Comparison of ENCODE assay signal across 8 cellular contexts in the genomic region with DNA sequence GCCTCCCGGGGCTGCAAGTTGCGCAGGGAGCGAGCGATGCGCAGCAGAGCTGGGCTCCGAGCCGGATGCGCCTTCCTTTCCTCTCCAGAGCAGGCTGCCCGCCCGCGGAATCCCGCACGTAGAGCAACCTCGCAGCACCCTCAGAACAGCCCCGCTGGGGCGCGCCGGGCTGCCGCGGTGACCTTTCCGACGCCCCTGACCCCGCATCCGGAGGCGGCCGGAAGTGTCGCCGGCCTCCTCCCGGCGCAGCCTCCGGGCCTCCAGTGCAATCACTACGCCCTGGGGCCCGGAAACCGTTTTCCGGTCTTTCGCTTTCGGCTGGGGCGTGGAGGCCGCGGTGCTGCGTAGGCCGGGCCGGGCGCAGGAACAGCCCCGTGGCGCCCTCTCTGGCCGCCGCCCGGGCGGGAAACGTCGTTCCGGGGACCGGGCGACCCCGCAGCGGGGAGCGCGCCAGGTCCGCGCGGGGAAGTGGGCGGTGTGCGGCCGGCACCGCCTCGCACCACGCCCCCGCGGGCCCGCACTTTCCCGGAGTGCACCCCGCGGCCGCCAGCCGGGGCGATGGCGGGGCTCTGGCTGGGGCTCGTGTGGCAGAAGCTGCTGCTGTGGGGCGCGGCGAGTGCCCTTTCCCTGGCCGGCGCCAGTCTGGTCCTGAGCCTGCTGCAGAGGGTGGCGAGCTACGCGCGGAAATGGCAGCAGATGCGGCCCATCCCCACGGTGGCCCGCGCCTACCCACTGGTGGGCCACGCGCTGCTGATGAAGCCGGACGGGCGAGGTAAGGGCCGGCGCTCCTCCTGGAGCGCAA. TPM values are rescaled to one million over a fixed set of nuclear protein-coding genes. Genes with fewer than 3 reads are reported as not detected.
DNase-seq lines count a peak whose midpoint lies in the region; ATAC-seq lines count a peak whose summit lies in the region.

CYP4V2 (plus strand) TSS at position 302 of the 802 bp plus-strand sequence; CDS start at position 559, 257 bp downstream.

- H2AK5ac ChIP-seq in neuronal stem cell (ENCODE audit: low read depth, low read length), result peak within 1 kb of the TSS; percentile 18

- peak within 1 kb of the TSS; percentile 77 for H4K91ac ChIP-seq in neuronal stem cell (ENCODE audit: low read depth, low read length, poor library complexity)

- peak within 1 kb of the TSS; percentile 96 for H3K14ac ChIP-seq in neuronal stem cell (ENCODE audit: low read length)

- H3K27ac ChIP-seq in neuronal stem cell (replicated peaks; ENCODE audit: low read length), result peak within 1 kb of the TSS; percentile 94
- H3K27ac ChIP-seq in substantia nigra (ENCODE audit: low read depth, low read length, poor library complexity, severe bottlenecking), result peak within 1 kb of the TSS; percentile 89

- H3K36me3 ChIP-seq in neuronal stem cell (replicated peaks in 1 of 2; ENCODE audit: control insufficient read depth in 2 of 2, insufficient read depth in 2 of 2, low read length in 2 of 2), result peaks cover 0 to 25% of the 10 kb centered on the region in 2 donors

- H3K9me3 ChIP-seq in neuronal stem cell (replicated peaks in 1 of 2; ENCODE audit: control insufficient read depth in 2 of 2, insufficient read depth in 1 of 2, low read depth in 1 of 2, low read length in 2 of 2), result no peaks in the 10 kb centered on the region

- ATAC-seq in GM19463 (IDR thresholded peaks at IDR 0.05; ENCODE audit: unreplicated experiment), result peak; percentile 77

- H3K4ac ChIP-seq in neuronal stem cell (ENCODE audit: low read length), result peak within 1 kb of the TSS; percentile 87

- no CpG with 5 or more reads among the region's 100 CpGs for WGBS in neuronal stem cell (ENCODE audit: extremely low coverage in 2 of 2, insufficient read length in 2 of 2, insufficient replicate concordance in 1 of 2), 2 donors

- peak within 1 kb of the TSS; percentile 96 for H3K4me2 ChIP-seq in neuronal stem cell (ENCODE audit: insufficient read depth, low read length, poor library complexity, severe bottlenecking)

- DNase-seq in DMS114 treated with DMSO at 0.1 percent for 48 hours (lab: John Stamatoyannopoulos, UW; ENCODE audit: unreplicated experiment) (peak; percentile 53), HK-2 (ENCODE audit: unreplicated experiment) (peak; percentile 81), SHP77 (lab: John Stamatoyannopoulos, UW) (peak; percentile 48 to 58), activated gamma-delta T cell treated with Interleukin-2 at 50 U/mL for 16 hours (peak; percentile 79), foreskin melanocyte (peak; percentile 77), neuronal stem cell (ENCODE audit: low spot score) (peak; percentile 69), substantia nigra (lab: John Stamatoyannopoulos, UW) (peak; percentile 30 to 91 (median 79))

- peaks cover 2 to 3% of the 10 kb centered on the region in 2 donors for H3K4me1 ChIP-seq in neuronal stem cell (ENCODE audit: control insufficient read depth in 2 of 2, insufficient read depth in 1 of 2, low read depth in 1 of 2, low read length in 2 of 2)

- H2BK120ac ChIP-seq in neuronal stem cell (ENCODE audit: low read depth, low read length), result peak within 1 kb of the TSS; percentile 32

- H2BK5ac ChIP-seq in neuronal stem cell (ENCODE audit: low read length), result peak within 1 kb of the TSS; percentile 91

- peak within 1 kb of the TSS; percentile 99 for H3K18ac ChIP-seq in neuronal stem cell (ENCODE audit: low read length)

- peak within 1 kb of the TSS; percentile 93 to 98 for H3K4me3 ChIP-seq in neuronal stem cell (ENCODE audit: low read length in 2 of 2)

- H3K27me3 ChIP-seq in neuronal stem cell (ENCODE audit: control insufficient read depth in 3 of 3, insufficient read depth in 3 of 3, low read depth in 1 of 3, low read length in 3 of 3), result no peaks in the 10 kb centered on the region

- peak within 1 kb of the TSS; percentile 85 for H2BK12ac ChIP-seq in neuronal stem cell (ENCODE audit: low read length)

- H3K9ac ChIP-seq in neuronal stem cell (ENCODE audit: low read depth, low read length, poor library complexity), result peak within 1 kb of the TSS; percentile 99

- peaks cover 2% of the 10 kb centered on the region for H3K79me1 ChIP-seq in neuronal stem cell (ENCODE audit: low read depth, low read length)

- H2BK15ac ChIP-seq in neuronal stem cell (ENCODE audit: low read length), result peak within 1 kb of the TSS; percentile 88

- peak within 1 kb of the TSS; percentile 26 for H4K8ac ChIP-seq in neuronal stem cell (ENCODE audit: low read depth, low read length)

- peak within 1 kb of the TSS; percentile 99 for H2AFZ ChIP-seq in neuronal stem cell (ENCODE audit: low read length)

- H3K23ac ChIP-seq in neuronal stem cell (ENCODE audit: low read depth, low read length, poor library complexity), result peak within 1 kb of the TSS; percentile 90

RNA-seq across cellular contexts. Expression of gene CYP4V2, which starts in this region (rescaled TPM):
- 0.99 TPM for polyA plus RNA-seq in neuronal stem cell (2013, experiment 1 of 2)
- 1.2 TPM for polyA plus RNA-seq in neuronal stem cell (2013, experiment 2 of 2)

Comparison
In these comparisons a context has a peak if more than half of its experiments do, and no peak if none do; other contexts are left out.
1. Peak in every context shown above with its lines: DNase-seq, ATAC-seq, H3K4me3 ChIP-seq and H3K27ac ChIP-seq.